Comparison of ENCODE assay signal across 1 cellular context in genomic region chr10:46871583-46871982, GRCh38. TPM values are rescaled to one million over a fixed set of nuclear protein-coding genes. Genes with fewer than 3 reads are reported as not detected.
"Had no signal": no experiment of that assay in that cellular context is flagged by ENCODE, and none has a peak within 500 bp of the region (broad histone marks: within the 10 kb centered on the region; RNA-seq: fewer than 3 reads in every experiment).

No MANE protein-coding gene starts in this region.

RNA-seq across cellular contexts. Expression of gene PTPN20, which starts 39.6 kb away (rescaled TPM):
- polyA plus RNA-seq: neural cell had no signal
